In the genomic region with DNA sequence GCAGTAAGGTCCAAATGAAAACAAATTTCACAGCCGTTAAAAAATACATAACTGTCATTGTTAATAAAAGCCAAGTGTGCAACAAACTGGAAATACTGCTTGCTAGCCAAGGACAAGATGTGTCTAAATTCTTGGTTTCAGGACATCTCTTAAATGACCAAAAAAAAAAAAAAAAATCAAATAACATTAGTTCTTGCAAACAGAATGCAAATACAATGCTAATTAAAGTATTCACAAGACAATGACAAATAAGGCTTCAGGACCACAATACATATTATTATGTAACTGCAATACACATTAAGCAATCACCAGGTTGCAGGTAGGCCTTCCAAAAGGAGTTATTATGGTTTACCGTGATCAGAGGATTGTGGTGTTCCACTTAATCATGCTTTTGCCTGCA, we compare ENCODE assay signal across 10 cellular contexts. TPM values are rescaled to one million over a fixed set of nuclear protein-coding genes. Genes with fewer than 3 reads are reported as not detected.
DNase-seq lines count a peak whose midpoint lies in the region; ATAC-seq and TF ChIP-seq lines count a peak whose summit lies in the region.
"Had no signal": no experiment of that assay in that cellular context is flagged by ENCODE, and none has a peak within 500 bp of the region (broad histone marks: within the 10 kb centered on the region; RNA-seq: fewer than 3 reads in every experiment).

No MANE protein-coding gene starts in this region.

- no peaks in the 10 kb centered on the region for H4K20me1 ChIP-seq in fibroblast of lung (ENCODE audit: control insufficient read depth, extremely low read depth, insufficient read depth, low read length)

- no peak overlapping the region for H3K27ac Mint-ChIP-seq in CD8-positive, alpha-beta memory T cell

- no peak overlapping the region for H3K14ac ChIP-seq in trophoblast cell (ENCODE audit: low read length)

- peaks cover 24% of the 10 kb centered on the region for H3K79me1 ChIP-seq in trophoblast cell (ENCODE audit: low read length)

- no peak for ATAC-seq in Panc1

- H3K4me2 ChIP-seq in fibroblast of lung (ENCODE audit: extremely low read depth, insufficient read depth, low read length): peak overlapping the region; percentile 70
- H3K4me2 ChIP-seq in trophoblast cell (ENCODE audit: low read length): peak overlapping the region; percentile 61

- no peak overlapping the region for H2BK12ac ChIP-seq in trophoblast cell (ENCODE audit: low read length)

- H3K27ac ChIP-seq in CD8-positive, alpha-beta memory T cell (ENCODE audit: low read depth, low read length): peak overlapping the region; percentile 14
- H3K27ac ChIP-seq in Panc1 (ENCODE audit: low read length): peak overlapping the region; percentile 75
- H3K27ac ChIP-seq in fibroblast of lung (ENCODE audit: insufficient read depth, low read length): peak overlapping the region; percentile 2
- H3K27ac ChIP-seq in trophoblast cell (ENCODE audit: low read depth, low read length): no peak overlapping the region

- H4K91ac ChIP-seq in trophoblast cell (ENCODE audit: low read depth, low read length): no peak overlapping the region

- DNase-seq in CD8-positive, alpha-beta memory T cell: no peak
- no peak for DNase-seq in Panc1 (ENCODE audit: low read depth, low spot score)
- DNase-seq in fibroblast of lung (ENCODE audit: low read depth in 2 of 2): no peak
- DNase-seq in trophoblast cell: peak in 1 of 2 donors; percentile 21
- no peak for DNase-seq in activated T-cell treated with anti-CD3 and anti-CD28 coated beads, Interleukin-2, amount 50 U/mL, for 48 hours
- no peak for DNase-seq in activated CD4-positive, alpha-beta T cell treated with anti-CD3 and anti-CD28 coated beads, Interleukin-2, amount 50 U/mL, for 4 hours
- no peak for DNase-seq in stimulated activated naive CD4-positive, alpha-beta T cell (lab: John Stamatoyannopoulos, UW)
- no peak for DNase-seq in DMS114 treated with DMSO at 0.1 percent for 48 hours (lab: John Stamatoyannopoulos, UW; ENCODE audit: unreplicated experiment)
- DNase-seq: amygdala, DMS79 treated with DMSO at 0.1 percent for 48 hours had no signal

- H3K79me2 ChIP-seq in fibroblast of lung (ENCODE audit: control insufficient read depth, insufficient read depth, low read length) (peaks cover 77% of the 10 kb centered on the region), trophoblast cell (ENCODE audit: control insufficient read depth, insufficient read depth, low read length, poor library complexity) (peaks cover 42% of the 10 kb centered on the region)

- BruUV-seq in Panc1 (replicated peaks; lab: Mats Ljungman, UMichigan): no TSS peak

- no peaks in the 10 kb centered on the region for H3K36me3 ChIP-seq in CD8-positive, alpha-beta memory T cell (ENCODE audit: insufficient read depth, low read length)
- H3K36me3 ChIP-seq in Panc1 (ENCODE audit: control insufficient read depth, insufficient read depth, low read length) (no peaks in the 10 kb centered on the region), fibroblast of lung (ENCODE audit: control insufficient read depth, insufficient read depth, low read length) (peaks cover 5% of the 10 kb centered on the region), trophoblast cell (ENCODE audit: control insufficient read depth in 1 of 2, insufficient read depth in 2 of 2, low read length in 2 of 2) (peaks cover 4 to 5% of the 10 kb centered on the region in 2 experiments)

- peak overlapping the region in 1 of 7 donors; percentile 96 for H3K4me3 Mint-ChIP-seq in CD8-positive, alpha-beta memory T cell

- H3K4ac ChIP-seq in trophoblast cell (ENCODE audit: low read depth, low read length): peak overlapping the region; percentile 59

- in situ Hi-C loops in Panc1 (cut with HindIII; ENCODE audit: low pct_unique_long_range_greater_than_20kb, low sequenced_read_pairs): no loop called here

- POLR2A ChIA-PET in CD8-positive, alpha-beta memory T cell (lab: Charles Lee): no interaction called here
- POLR2A ChIA-PET in Panc1 (lab: Charles Lee): no interaction called here

- H2BK120ac ChIP-seq in trophoblast cell (ENCODE audit: insufficient read depth, low read length, poor library complexity): no peak overlapping the region

- no peaks in the 10 kb centered on the region for H3K9me3 ChIP-seq in CD8-positive, alpha-beta memory T cell (ENCODE audit: low read length)
- H3K9me3 ChIP-seq in Panc1 (ENCODE audit: control insufficient read depth, insufficient read depth, low read depth, low read length) (no peaks in the 10 kb centered on the region), fibroblast of lung (ENCODE audit: control insufficient read depth, insufficient read depth, low read depth, low read length) (no peaks in the 10 kb centered on the region), trophoblast cell (ENCODE audit: insufficient read depth, low read depth, low read length) (peaks cover 2% of the 10 kb centered on the region)

- peaks cover 23 to 35% (median 24%) of the 10 kb centered on the region in 3 donors for H3K4me1 Mint-ChIP-seq in CD8-positive, alpha-beta memory T cell

- no peak overlapping the region for H2AFZ ChIP-seq in fibroblast of lung (ENCODE audit: low read length)
- no peak overlapping the region for H2AFZ ChIP-seq in trophoblast cell (ENCODE audit: insufficient read depth, low read length, poor library complexity)

- H3K9ac ChIP-seq in fibroblast of lung (ENCODE audit: insufficient read depth, low read length) (no peak overlapping the region), trophoblast cell (ENCODE audit: low read length) (no peak overlapping the region)

- H2BK5ac ChIP-seq in trophoblast cell (ENCODE audit: low read depth, low read length, poor library complexity): no peak overlapping the region

- no peak overlapping the region for H4K8ac ChIP-seq in trophoblast cell (ENCODE audit: low read depth, low read length)

- no peak overlapping the region for H3K23ac ChIP-seq in trophoblast cell (ENCODE audit: low read length)

- H3K27me3 Mint-ChIP-seq in CD8-positive, alpha-beta memory T cell: no peaks in the 10 kb centered on the region

- peaks cover 10% of the 10 kb centered on the region for H3K4me1 ChIP-seq in CD8-positive, alpha-beta memory T cell (ENCODE audit: insufficient read depth, low read length)
- H3K4me1 ChIP-seq in Panc1 (ENCODE audit: control insufficient read depth, insufficient read depth, low read length) (peaks cover 17% of the 10 kb centered on the region), fibroblast of lung (ENCODE audit: control insufficient read depth, extremely low read depth, insufficient read depth, low read length) (peaks cover 16% of the 10 kb centered on the region), trophoblast cell (ENCODE audit: control insufficient read depth in 1 of 2, insufficient read depth in 2 of 2, low read length in 2 of 2) (peaks cover 14 to 18% of the 10 kb centered on the region in 2 experiments)

- CTCF ChIA-PET in CD8-positive, alpha-beta memory T cell (lab: Charles Lee): no interaction called here
- CTCF ChIA-PET in Panc1 (lab: Charles Lee): no interaction called here

- no peaks in the 10 kb centered on the region for H3K27me3 ChIP-seq in CD8-positive, alpha-beta memory T cell (ENCODE audit: insufficient read depth, low read length, poor library complexity, severe bottlenecking)
- no peaks in the 10 kb centered on the region for H3K27me3 ChIP-seq in Panc1 (ENCODE audit: control insufficient read depth, insufficient read depth, low read length)
- H3K27me3 ChIP-seq in fibroblast of lung (ENCODE audit: control insufficient read depth, insufficient read depth, low read length): no peaks in the 10 kb centered on the region
- H3K27me3 ChIP-seq in trophoblast cell (ENCODE audit: insufficient read depth, low read length): no peaks in the 10 kb centered on the region

- peaks cover 0 to 13% (median 0%) of the 10 kb centered on the region in 3 donors for H3K36me3 Mint-ChIP-seq in CD8-positive, alpha-beta memory T cell

- intact Hi-C loops in Panc1 (cut with micrococcal nuclease; ENCODE audit: unreplicated experiment): loop anchor here (5.0 to 10.0 kb wide), 3 partner anchors 78 to 365 kb away; partner anchors contain the start of gene PRTFDC1

- H3K18ac ChIP-seq in trophoblast cell (ENCODE audit: low read length): no peak overlapping the region

- no peak overlapping the region for H4K12ac ChIP-seq in trophoblast cell (ENCODE audit: low read depth, low read length)

- H3K4me3 ChIP-seq in CD8-positive, alpha-beta memory T cell (ENCODE audit: low read length): no peak overlapping the region
- H3K4me3 ChIP-seq in Panc1 (ENCODE audit: low read depth in 2 of 2, low read length in 2 of 2): peak overlapping the region; percentile 77 to 79
- H3K4me3 ChIP-seq in fibroblast of lung (replicated peaks in 1 of 4; ENCODE audit: control extremely low read depth in 1 of 4, insufficient read depth in 1 of 4, low read depth in 3 of 4, low read length in 4 of 4): peak overlapping the region; percentile 77 to 97 (median 86)
- no peak overlapping the region for H3K4me3 ChIP-seq in trophoblast cell (ENCODE audit: low read depth, low read length)

- no CpG with 5 or more reads among the region's 2 CpGs for WGBS in trophoblast cell (ENCODE audit: extremely low coverage, insufficient coverage, insufficient read length)

- no peaks in the 10 kb centered on the region for H3K9me3 Mint-ChIP-seq in CD8-positive, alpha-beta memory T cell

- no peak overlapping the region for H2AK5ac ChIP-seq in trophoblast cell (ENCODE audit: low read length)

- TF ChIP-seq CTCF in Panc1 (IDR thresholded peaks at IDR 0.05) (no peak), fibroblast of lung (conservative IDR thresholded peaks at IDR 0.05 in 1 of 2, IDR thresholded peaks at IDR 0.05 in 1 of 2; ENCODE audit: low read depth in 1 of 2, low read length in 2 of 2) (no peak)

RNA-seq across cellular contexts. Expression of gene ARHGAP21, which starts 3.6 kb away (rescaled TPM):
- total RNA-seq in CD8-positive, alpha-beta memory T cell: 10 to 100 TPM; 30.9 to 33.7 TPM
- polyA plus RNA-seq in CD8-positive, alpha-beta memory T cell: 3.4 TPM
- total RNA-seq in Panc1 (2021; ENCODE audit: unreplicated experiment): 45.8 TPM
- 26.3 TPM for polyA plus RNA-seq in Panc1 (2012; ENCODE audit: insufficient read length)
- total RNA-seq in fibroblast of lung: 105 and 173 TPM in 2 replicates
- polyA plus RNA-seq in fibroblast of lung: 105 and 134 TPM in 2 replicates
- polyA plus RNA-seq in fibroblast of lung (2012): 48.3 and 58.6 TPM in 2 replicates
- polyA minus RNA-seq in fibroblast of lung (ENCODE audit: low replicate concordance): 27.4 and 39.4 TPM in 2 replicates
- 65.0 and 66.8 TPM in 2 replicates for polyA plus RNA-seq in trophoblast cell (2013)

Comparison
In these comparisons a context has a peak if more than half of its experiments do, and no peak if none do; other contexts are left out.
1. H3K4me3 ChIP-seq: peak in Panc1 (2 of 2) and fibroblast of lung (4 of 4); none in CD8-positive, alpha-beta memory T cell (single experiment) and trophoblast cell (single experiment).